In the genomic region with DNA sequence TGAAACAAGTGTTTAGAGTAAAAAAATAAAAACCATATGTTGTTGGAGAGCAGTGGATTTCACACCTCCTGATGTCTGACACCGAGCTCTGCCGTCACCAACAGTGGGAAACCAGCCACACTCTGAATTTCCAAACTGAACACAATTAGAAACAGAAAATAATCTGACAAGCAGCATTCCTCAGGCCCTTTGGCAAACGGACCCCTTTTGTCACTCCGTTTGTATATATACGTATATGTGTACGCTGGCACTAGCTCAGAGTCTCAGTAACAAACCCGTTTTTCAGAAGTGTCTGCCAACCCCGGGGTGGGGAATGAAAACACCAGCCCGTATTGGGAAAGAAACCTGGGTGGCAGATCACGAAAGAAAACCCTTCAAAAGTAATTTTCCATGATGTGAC, we compare ENCODE assay signal across 1 cellular context.
TF ChIP-seq lines count a peak whose summit lies in the region.

No MANE protein-coding gene starts in this region.

TF ChIP-seq in HepG2, 621 proteins besides CTCF, POLR2A, EP300 and RAD21:
- TF ChIP-seq, protein P1, sequence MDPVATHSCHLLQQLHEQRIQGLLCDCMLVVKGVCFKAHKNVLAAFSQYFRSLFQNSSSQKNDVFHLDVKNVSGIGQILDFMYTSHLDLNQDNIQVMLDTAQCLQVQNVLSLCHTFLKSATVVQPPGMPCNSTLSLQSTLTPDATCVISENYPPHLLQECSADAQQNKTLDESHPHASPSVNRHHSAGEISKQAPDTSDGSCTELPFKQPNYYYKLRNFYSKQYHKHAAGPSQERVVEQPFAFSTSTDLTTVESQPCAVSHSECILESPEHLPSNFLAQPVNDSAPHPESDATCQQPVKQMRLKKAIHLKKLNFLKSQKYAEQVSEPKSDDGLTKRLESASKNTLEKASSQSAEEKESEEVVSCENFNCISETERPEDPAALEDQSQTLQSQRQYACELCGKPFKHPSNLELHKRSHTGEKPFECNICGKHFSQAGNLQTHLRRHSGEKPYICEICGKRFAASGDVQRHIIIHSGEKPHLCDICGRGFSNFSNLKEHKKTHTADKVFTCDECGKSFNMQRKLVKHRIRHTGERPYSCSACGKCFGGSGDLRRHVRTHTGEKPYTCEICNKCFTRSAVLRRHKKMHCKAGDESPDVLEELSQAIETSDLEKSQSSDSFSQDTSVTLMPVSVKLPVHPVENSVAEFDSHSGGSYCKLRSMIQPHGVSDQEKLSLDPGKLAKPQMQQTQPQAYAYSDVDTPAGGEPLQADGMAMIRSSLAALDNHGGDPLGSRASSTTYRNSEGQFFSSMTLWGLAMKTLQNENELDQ (CRISPR knock-in tag; IDR thresholded peaks at IDR 0.05; ENCODE audit: borderline replicate concordance): no peak
- no peak for TF ChIP-seq CBX1 (IDR thresholded peaks at IDR 0.05; ENCODE audit: low read depth)
- TF ChIP-seq ATF7 (IDR thresholded peaks at IDR 0.05): no peak
- no peak for TF ChIP-seq ATF7 (CRISPR knock-in tag; IDR thresholded peaks at IDR 0.05)
- TF ChIP-seq HOXA9 (CRISPR knock-in tag; IDR thresholded peaks at IDR 0.05; ENCODE audit: borderline replicate concordance): no peak
- TF ChIP-seq FOXK2 (IDR thresholded peaks at IDR 0.05): no peak
- TF ChIP-seq, protein P2, sequence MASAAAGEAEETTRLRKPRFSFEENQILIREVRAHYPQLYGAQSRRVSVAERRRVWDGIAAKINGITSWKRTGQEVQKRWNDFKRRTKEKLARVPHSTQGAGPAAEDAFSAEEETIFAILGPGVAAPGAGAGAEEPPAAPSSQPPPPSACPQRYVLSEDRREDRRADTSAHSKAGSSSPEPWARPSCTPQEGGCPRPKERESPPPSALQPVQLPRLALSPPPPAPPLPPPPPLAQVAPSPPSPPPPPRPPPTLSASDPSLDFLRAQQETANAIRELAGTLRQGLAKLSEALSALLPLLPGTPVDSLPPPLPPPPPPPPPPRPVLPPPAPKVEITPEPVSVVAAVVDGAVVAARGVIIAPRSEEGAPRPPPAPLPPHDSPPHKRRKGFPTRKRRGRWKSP (CRISPR knock-in tag; IDR thresholded peaks at IDR 0.05): no peak
- TF ChIP-seq RELA (CRISPR knock-in tag; IDR thresholded peaks at IDR 0.05): no peak
- no peak for TF ChIP-seq HNRNPUL1 (IDR thresholded peaks at IDR 0.05; ENCODE audit: low read depth, low read length)
- no peak for TF ChIP-seq PHF21A (CRISPR knock-in tag; IDR thresholded peaks at IDR 0.05)
